9 cellular contexts compared by ENCODE assay signal in the genomic region with DNA sequence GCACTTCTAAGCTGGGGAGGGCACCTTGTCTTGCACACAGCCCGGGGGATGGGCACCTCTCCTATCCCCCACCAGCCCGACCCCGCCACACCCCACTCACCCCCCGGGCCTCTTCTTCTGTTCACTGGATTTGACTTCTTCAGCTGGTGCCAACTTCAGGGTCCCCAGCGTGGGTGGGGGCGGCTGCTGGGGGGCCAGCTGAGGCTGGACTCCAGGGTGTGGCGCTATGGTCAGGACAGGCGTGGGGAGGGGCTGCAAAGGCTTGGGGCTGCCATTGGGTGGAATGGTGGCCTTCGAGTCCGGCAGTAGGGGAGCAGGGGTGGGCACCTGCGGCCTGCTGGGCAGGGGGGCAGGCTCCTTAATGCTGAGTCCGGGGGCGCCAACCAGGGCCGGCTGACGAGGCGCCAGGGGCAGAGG. TPM values are rescaled to one million over a fixed set of nuclear protein-coding genes. Genes with fewer than 3 reads are reported as not detected.
A peak's percentile ranks its signal among the peaks of the same experiment; 100 is the strongest.
DNase-seq lines count a peak whose midpoint lies in the region; ATAC-seq and TF ChIP-seq lines count a peak whose summit lies in the region.
"Had no signal": no experiment of that assay in that cellular context is flagged by ENCODE, and none has a peak within 500 bp of the region (broad histone marks: within the 10 kb centered on the region; RNA-seq: fewer than 3 reads in every experiment).

No MANE protein-coding gene starts in this region.

- H3K9me3 ChIP-seq in OCI-LY7 (ENCODE audit: low read length): no peaks in the 10 kb centered on the region

- DNase-seq in OCI-LY7 (ENCODE audit: low spot score): no peak
- no peak for DNase-seq in epithelial cell of prostate (ENCODE audit: low read depth, low spot score)
- no peak for DNase-seq in osteocyte (ENCODE audit: extremely low spot score, unreplicated experiment)
- DNase-seq in COLO829 (ENCODE audit: low spot score): no peak
- no peak for DNase-seq in NCI-H146 treated with DMSO at 0.1 percent for 48 hours (lab: John Stamatoyannopoulos, UW; ENCODE audit: unreplicated experiment)
- DNase-seq in H4 (ENCODE audit: low spot score): no peak
- DNase-seq: stimulated activated CD4-positive, alpha-beta T cell treated with anti-CD3 and anti-CD28 coated beads, Interleukin-2, amount 100 ng/mL, for 48 hours had no signal

- H3K9me2 ChIP-seq in OCI-LY7 (ENCODE audit: insufficient read depth, low read length): no peaks in the 10 kb centered on the region

- peak overlapping the region; percentile 76 for H3K27ac Mint-ChIP-seq in osteocyte (ENCODE audit: unreplicated experiment)

- TF ChIP-seq CTCF in OCI-LY7 (conservative IDR thresholded peaks at IDR 0.05; ENCODE audit: low read length) (no peak), osteocyte (IDR thresholded peaks at IDR 0.05) (no peak)

- H2AFZ ChIP-seq in ACC112 (ENCODE audit: low read length, unreplicated experiment): no peak overlapping the region
- no peak overlapping the region for H2AFZ ChIP-seq in OCI-LY7 (ENCODE audit: low read length)

- H3K79me2 ChIP-seq in ACC112 (ENCODE audit: control insufficient read depth, insufficient read depth, low read length, unreplicated experiment) (peaks cover 57% of the 10 kb centered on the region), OCI-LY7 (ENCODE audit: insufficient read depth, low read depth, low read length) (peaks cover 10% of the 10 kb centered on the region; the same call in 1 of the 2 replicates)

- H3K36me3 Mint-ChIP-seq in osteocyte (ENCODE audit: unreplicated experiment): peaks cover 2% of the 10 kb centered on the region

- no peaks in the 10 kb centered on the region for H3K9me3 Mint-ChIP-seq in osteocyte (ENCODE audit: unreplicated experiment)

- no peaks in the 10 kb centered on the region for H4K20me1 ChIP-seq in OCI-LY7 (ENCODE audit: insufficient read depth, low read length)

- no peaks in the 10 kb centered on the region for H3K27me3 ChIP-seq in ACC112 (ENCODE audit: insufficient read depth, low read length)

- POLR2A ChIA-PET in OCI-LY7 (lab: Charles Lee): no interaction called here

- H3K4me3 ChIP-seq in ACC112 (ENCODE audit: low read depth, low read length): peak overlapping the region; percentile 97; the same call in 1 of the 2 replicates
- no peak overlapping the region for H3K4me3 ChIP-seq in OCI-LY7 (ENCODE audit: low read depth, low read length, poor library complexity, severe bottlenecking)

- H3K4me1 Mint-ChIP-seq in osteocyte (ENCODE audit: unreplicated experiment): peaks cover 55% of the 10 kb centered on the region

- H3K36me3 ChIP-seq in ACC112 (ENCODE audit: insufficient read depth, low read length) (no peaks in the 10 kb centered on the region), OCI-LY7 (ENCODE audit: insufficient read depth, low read length) (0 out of 2 replicates have a peak, but pooled peaks cover 2% of the 10 kb centered on the region)

- H3K4me2 ChIP-seq in OCI-LY7 (ENCODE audit: low read length): peak overlapping the region; percentile 73; the same call in 1 of the 2 replicates

- H3K4me1 ChIP-seq in ACC112 (ENCODE audit: control insufficient read depth, insufficient read depth, low read length, unreplicated experiment) (peaks cover 57% of the 10 kb centered on the region), OCI-LY7 (ENCODE audit: insufficient read depth, low read length, poor library complexity, severe bottlenecking) (peaks cover 53% of the 10 kb centered on the region)

- intact Hi-C loops in OCI-LY7 (cut with micrococcal nuclease; ENCODE audit: unreplicated experiment): no loop called here

- no peaks in the 10 kb centered on the region for H3K27me3 Mint-ChIP-seq in osteocyte (ENCODE audit: unreplicated experiment)

- H3K27ac ChIP-seq in ACC112 (ENCODE audit: low read depth, low read length) (peak overlapping the region; percentile 66; the same call in 1 of the 2 replicates), OCI-LY7 (ENCODE audit: low read depth, low read length, poor library complexity, severe bottlenecking) (no peak overlapping the region), epithelial cell of prostate (peak overlapping the region; percentile 96)

- ATAC-seq in HG03039 (IDR thresholded peaks at IDR 0.05; ENCODE audit: unreplicated experiment): no peak

- no TSS peak for BruUV-seq in OCI-LY7 (replicated peaks; lab: Mats Ljungman, UMichigan)

- peak overlapping the region; percentile 58 for H3K4me3 Mint-ChIP-seq in osteocyte (ENCODE audit: unreplicated experiment)

- CTCF ChIA-PET in OCI-LY7 (lab: Charles Lee; ENCODE audit: unreplicated experiment): no interaction called here

RNA-seq across cellular contexts. Expression of a gene that starts 6.1 kb away (rescaled TPM):
- total RNA-seq in OCI-LY7 (2014; rRNA removed; shearing (Covaris generic)): 17.7 and 22.2 TPM in 2 replicates
- total RNA-seq in OCI-LY7 (2022): 58.7 and 60.0 TPM in 2 replicates
- 30.4 and 35.6 TPM in 2 replicates for total RNA-seq in osteocyte
- 0.39 and 1.5 TPM in 2 replicates for total RNA-seq in H4 (2014; rRNA removed; shearing (Covaris generic))

RNA-seq across cellular contexts. Expression of a gene that starts 57.5 kb away (rescaled TPM):
- total RNA-seq in OCI-LY7 (2014; rRNA removed; shearing (Covaris generic)): 38.4 and 44.0 TPM in 2 replicates
- total RNA-seq in OCI-LY7 (2022) (49.0 and 50.6 TPM in 2 replicates), osteocyte (49.6 and 56.0 TPM in 2 replicates)
- total RNA-seq in H4 (2014; rRNA removed; shearing (Covaris generic)): 3.1 and 11.2 TPM in 2 replicates

RNA-seq across cellular contexts. Expression of a gene that starts 58.5 kb away (rescaled TPM):
- total RNA-seq in OCI-LY7 (2014; rRNA removed; shearing (Covaris generic)): 71.4 and 85.8 TPM in 2 replicates
- 48.1 and 58.7 TPM in 2 replicates for total RNA-seq in OCI-LY7 (2022)
- 26.3 and 27.5 TPM in 2 replicates for total RNA-seq in osteocyte
- total RNA-seq in H4 (2014; rRNA removed; shearing (Covaris generic)): 49.8 and 54.8 TPM in 2 replicates
